ENCODE assay signal across 17 cellular contexts in the genomic region with DNA sequence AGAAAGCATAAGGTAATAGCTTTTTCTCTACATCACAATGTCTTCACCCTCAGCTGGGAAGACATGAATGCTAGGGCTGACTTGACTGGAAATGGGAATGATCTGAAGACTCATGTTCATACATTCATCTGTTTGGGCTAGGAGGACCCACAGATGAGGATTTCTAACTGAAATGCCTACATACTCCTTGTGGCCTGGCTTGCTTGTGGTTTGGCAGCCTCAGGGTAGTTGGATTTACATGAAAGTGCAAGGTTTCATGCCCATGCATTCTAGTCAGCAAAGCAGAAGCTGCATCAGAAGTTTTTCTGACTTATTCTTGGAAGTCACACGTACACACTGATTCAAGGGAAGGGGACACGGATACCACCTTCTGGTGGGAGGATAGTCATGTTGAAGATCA.
A peak's percentile ranks its signal among the peaks of the same experiment; 100 is the strongest.
DNase-seq lines count a peak whose midpoint lies in the region.
"Had no signal": no experiment of that assay in that cellular context is flagged by ENCODE, and none has a peak within 500 bp of the region (broad histone marks: within the 10 kb centered on the region; RNA-seq: fewer than 3 reads in every experiment).

No MANE protein-coding gene starts in this region.

- no peaks in the 10 kb centered on the region for H3K36me3 Mint-ChIP-seq in CD8-positive, alpha-beta memory T cell
- H3K36me3 Mint-ChIP-seq: CD4-positive, alpha-beta memory T cell had no signal

- H3K9me3 Mint-ChIP-seq in CD8-positive, alpha-beta memory T cell: peaks cover 0 to 7% (median 2%) of the 10 kb centered on the region in 5 donors

- no peak overlapping the region for H3K27ac ChIP-seq in CD8-positive, alpha-beta memory T cell (ENCODE audit: low read depth, low read length)
- H3K27ac ChIP-seq: A549, RWPE1, SJCRH30 had no signal

- no peaks in the 10 kb centered on the region for H3K9me3 ChIP-seq in CD8-positive, alpha-beta memory T cell (ENCODE audit: low read length)
- H3K9me3 ChIP-seq: A549, SJCRH30 had no signal

- H3K4me3 ChIP-seq in CD8-positive, alpha-beta memory T cell (ENCODE audit: low read length): no peak overlapping the region
- H3K4me3 ChIP-seq: A549, SJCRH30 had no signal

- H3K4me3 Mint-ChIP-seq in CD8-positive, alpha-beta memory T cell: no peak overlapping the region
- H3K4me3 Mint-ChIP-seq: B cell; CD4-positive, alpha-beta memory T cell had no signal

- H3K27me3 ChIP-seq in CD8-positive, alpha-beta memory T cell (ENCODE audit: insufficient read depth, low read length, poor library complexity, severe bottlenecking): no peaks in the 10 kb centered on the region
- H3K27me3 ChIP-seq: SJCRH30 had no signal

- peak overlapping the region in 1 of 8 donors; percentile 33 for H3K27ac Mint-ChIP-seq in CD8-positive, alpha-beta memory T cell
- H3K27ac Mint-ChIP-seq: B cell; CD4-positive, alpha-beta memory T cell had no signal

- POLR2A ChIA-PET in CD8-positive, alpha-beta memory T cell (lab: Charles Lee): no interaction called here

- no peaks in the 10 kb centered on the region for H3K4me1 Mint-ChIP-seq in CD8-positive, alpha-beta memory T cell
- H3K4me1 Mint-ChIP-seq: B cell; CD4-positive, alpha-beta memory T cell had no signal

- no peaks in the 10 kb centered on the region for H3K4me1 ChIP-seq in CD8-positive, alpha-beta memory T cell (ENCODE audit: insufficient read depth, low read length)
- H3K4me1 ChIP-seq: A549, SJCRH30 had no signal

- DNase-seq in EH (ENCODE audit: low read depth): peak; percentile 41
- peak; percentile 83 for DNase-seq in M059J (ENCODE audit: low read depth)
- DNase-seq in astrocyte of the hippocampus (ENCODE audit: low read depth, low spot score): peak; percentile 86
- DNase-seq in iris pigment epithelial cell (ENCODE audit: low read depth): peak; percentile 30
- DNase-seq in activated CD4-positive, alpha-beta T cell treated with anti-CD3 and anti-CD28 coated beads for 48 hours: no peak
- DNase-seq in CD8-positive, alpha-beta memory T cell: no peak
- DNase-seq in activated T-cell treated with anti-CD3 and anti-CD28 coated beads for 4 hours: no peak
- no peak for DNase-seq in putamen (ENCODE audit: low spot score)
- DNase-seq: CD4-positive, alpha-beta memory T cell; GOT3; KG1; NCI-H1417; NCI-H1930 had no signal

- CTCF ChIA-PET in CD8-positive, alpha-beta memory T cell (lab: Charles Lee): interaction anchor here (1.4 kb wide), 1 partner anchor 15 kb away, joined by 3 read pairs; no protein-coding TSS in a partner anchor

- peaks cover 0 to 2% of the 10 kb centered on the region in 2 donors for H3K27me3 Mint-ChIP-seq in CD8-positive, alpha-beta memory T cell
- H3K27me3 Mint-ChIP-seq: B cell; CD4-positive, alpha-beta memory T cell had no signal

- H3K36me3 ChIP-seq in CD8-positive, alpha-beta memory T cell (ENCODE audit: insufficient read depth, low read length): no peaks in the 10 kb centered on the region
- H3K36me3 ChIP-seq: SJCRH30 had no signal

Comparison
In these comparisons a context has a peak if more than half of its experiments do, and no peak if none do; other contexts are left out.
1. DNase-seq: peak in EH (single experiment), M059J (single experiment), astrocyte of the hippocampus (single experiment) and iris pigment epithelial cell (single experiment); none in activated CD4-positive, alpha-beta T cell treated with anti-CD3 and anti-CD28 coated beads for 48 hours (single experiment), CD8-positive, alpha-beta memory T cell (0 of 5), activated T-cell treated with anti-CD3 and anti-CD28 coated beads for 4 hours (single experiment) and putamen (single experiment).